Comparison of ENCODE assay signal across 1 cellular context in the genomic region with DNA sequence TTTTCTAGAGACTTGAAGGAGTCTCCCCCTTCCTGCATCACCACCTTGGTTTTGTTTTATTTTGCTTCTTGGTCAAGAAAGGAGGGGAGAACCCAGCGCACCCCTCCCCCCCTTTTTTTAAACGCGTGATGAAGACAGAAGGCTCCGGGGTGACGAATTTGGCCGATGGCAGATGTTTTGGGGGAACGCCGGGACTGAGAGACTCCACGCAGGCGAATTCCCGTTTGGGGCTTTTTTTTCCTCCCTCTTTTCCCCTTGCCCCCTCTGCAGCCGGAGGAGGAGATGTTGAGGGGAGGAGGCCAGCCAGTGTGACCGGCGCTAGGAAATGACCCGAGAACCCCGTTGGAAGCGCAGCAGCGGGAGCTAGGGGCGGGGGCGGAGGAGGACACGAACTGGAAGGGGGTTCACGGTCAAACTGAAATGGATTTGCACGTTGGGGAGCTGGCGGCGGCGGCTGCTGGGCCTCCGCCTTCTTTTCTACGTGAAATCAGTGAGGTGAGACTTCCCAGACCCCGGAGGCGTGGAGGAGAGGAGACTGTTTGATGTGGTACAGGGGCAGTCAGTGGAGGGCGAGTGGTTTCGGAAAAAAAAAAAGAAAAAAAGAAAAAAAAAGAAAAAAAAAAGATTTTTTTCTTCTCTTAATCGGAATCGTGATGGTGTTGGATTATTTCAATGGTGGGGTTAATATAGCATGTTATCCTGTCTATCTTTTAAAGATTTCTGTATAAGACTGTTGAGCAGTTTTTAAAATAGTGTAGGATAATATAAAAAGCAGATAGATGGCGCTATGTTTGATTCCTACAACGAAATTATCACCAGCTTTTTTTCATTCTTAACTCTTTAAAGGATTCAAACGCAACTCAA.
A peak's percentile ranks its signal among the peaks of the same experiment; 100 is the strongest.
TF ChIP-seq lines count a peak whose summit lies in the region.

No MANE protein-coding gene starts in this region.

TF ChIP-seq in H1, 55 proteins besides CTCF, POLR2A, EP300 and RAD21:
- TF ChIP-seq SP4 (IDR thresholded peaks at IDR 0.05; ENCODE audit: low read length) (no peak), HDAC2 (IDR thresholded peaks at IDR 0.05; ENCODE audit: borderline replicate concordance in 1 of 2, low read depth in 2 of 2, low read length in 2 of 2) (no peak), RBBP5 (IDR thresholded peaks at IDR 0.05; ENCODE audit: borderline replicate concordance, low read depth, low read length) (0 out of 2 replicates have a peak, but pooled peaks have one; percentile 41), CREB1 (IDR thresholded peaks at IDR 0.05) (0 out of 2 replicates have a peak, but pooled peaks have one; percentile 22), SIRT6 (IDR thresholded peaks at IDR 0.05; ENCODE audit: low read length) (no peak), TBP (IDR thresholded peaks at IDR 0.05; ENCODE audit: low read depth, low read length) (peak; percentile 59; the same call in 1 of the 2 replicates), TAF1 (IDR thresholded peaks at IDR 0.05; ENCODE audit: low read depth, low read length) (peak; percentile 70; the same call in 1 of the 2 replicates), KDM1A (IDR thresholded peaks at IDR 0.05; ENCODE audit: borderline replicate concordance, low read length) (peak; percentile 69; the same call in 1 of the 2 replicates), POLR2AphosphoS5 (IDR thresholded peaks at IDR 0.05; ENCODE audit: low read depth, low read length) (peak; percentile 56; the same call in 1 of the 2 replicates), SIN3A (conservative IDR thresholded peaks at IDR 0.05 in 1 of 2, IDR thresholded peaks at IDR 0.05 in 1 of 2; ENCODE audit: low read depth in 1 of 2, low read length in 2 of 2) (peak in 1 of 2 experiments; percentile 14; a peak in 2 of 4 replicates), PHF8 (conservative IDR thresholded peaks at IDR 0.05; ENCODE audit: low read depth, low read length) (0 out of 2 replicates have a peak, but pooled peaks have one; percentile 35), TAF7 (optimal IDR thresholded peaks at IDR 0.05; ENCODE audit: borderline replicate concordance, low read depth, low read length) (peak; percentile 44), EGR1 (IDR thresholded peaks at IDR 0.05; ENCODE audit: borderline replicate concordance, low read depth, low read length) (peak; percentile 76; the same call in 1 of the 2 replicates), SP2 (IDR thresholded peaks at IDR 0.05; ENCODE audit: low read length) (no peak), CHD1 (IDR thresholded peaks at IDR 0.05; ENCODE audit: low read depth, low read length) (0 out of 2 replicates have a peak, but pooled peaks have one; percentile 9)
- TF ChIP-seq, protein P1, sequence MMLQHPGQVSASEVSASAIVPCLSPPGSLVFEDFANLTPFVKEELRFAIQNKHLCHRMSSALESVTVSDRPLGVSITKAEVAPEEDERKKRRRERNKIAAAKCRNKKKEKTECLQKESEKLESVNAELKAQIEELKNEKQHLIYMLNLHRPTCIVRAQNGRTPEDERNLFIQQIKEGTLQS (IDR thresholded peaks at IDR 0.05; ENCODE audit: insufficient read depth, low read depth, low read length) = no peak
- TF ChIP-seq, protein P2, sequence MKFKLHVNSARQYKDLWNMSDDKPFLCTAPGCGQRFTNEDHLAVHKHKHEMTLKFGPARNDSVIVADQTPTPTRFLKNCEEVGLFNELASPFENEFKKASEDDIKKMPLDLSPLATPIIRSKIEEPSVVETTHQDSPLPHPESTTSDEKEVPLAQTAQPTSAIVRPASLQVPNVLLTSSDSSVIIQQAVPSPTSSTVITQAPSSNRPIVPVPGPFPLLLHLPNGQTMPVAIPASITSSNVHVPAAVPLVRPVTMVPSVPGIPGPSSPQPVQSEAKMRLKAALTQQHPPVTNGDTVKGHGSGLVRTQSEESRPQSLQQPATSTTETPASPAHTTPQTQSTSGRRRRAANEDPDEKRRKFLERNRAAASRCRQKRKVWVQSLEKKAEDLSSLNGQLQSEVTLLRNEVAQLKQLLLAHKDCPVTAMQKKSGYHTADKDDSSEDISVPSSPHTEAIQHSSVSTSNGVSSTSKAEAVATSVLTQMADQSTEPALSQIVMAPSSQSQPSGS (IDR thresholded peaks at IDR 0.05; ENCODE audit: low read length) = 0 out of 2 replicates have a peak, but pooled peaks have one; percentile 5
